ENCODE assay signal across 32 cellular contexts in the genomic region with DNA sequence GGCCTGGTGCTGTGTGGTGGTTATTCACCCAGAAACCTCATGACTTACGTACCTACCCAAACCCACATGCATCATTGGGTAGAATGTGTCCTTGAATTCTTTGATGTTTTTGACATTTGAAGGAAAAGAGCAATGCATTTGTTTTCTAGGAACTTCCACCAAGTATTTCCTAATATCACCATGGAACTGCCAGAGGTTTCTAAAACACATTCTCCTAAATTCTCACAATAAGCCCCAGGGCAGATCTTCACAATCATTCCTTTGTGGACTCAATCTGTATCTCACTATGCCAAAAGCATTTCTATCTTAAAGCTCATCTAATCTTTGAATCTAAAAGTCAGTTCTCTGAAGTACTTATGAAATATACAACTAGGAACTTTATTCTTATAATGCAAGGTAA. TPM values are rescaled to one million over a fixed set of nuclear protein-coding genes. Genes with fewer than 3 reads are reported as not detected.
"Had no signal": no experiment of that assay in that cellular context is flagged by ENCODE, and none has a peak within 500 bp of the region (broad histone marks: within the 10 kb centered on the region; RNA-seq: fewer than 3 reads in every experiment).

No MANE protein-coding gene starts in this region.

- DNase-seq: activated CD4-positive, alpha-beta memory T cell treated with anti-CD3 and anti-CD28 coated beads for 36 hours; activated CD4-positive, alpha-beta T cell treated with anti-CD3 and anti-CD28 coated beads for 4 hours; activated CD4-positive, alpha-beta T cell treated with anti-CD3 and anti-CD28 coated beads, Interleukin-2, amount 50 U/mL, for 1 hour; activated CD4-positive, CD25-positive, alpha-beta regulatory T cell treated with anti-CD3 and anti-CD28 coated beads, Interleukin-2, amount 50 U/mL, for 72 hours; activated CD8-positive, alpha-beta memory T cell treated with anti-CD3 and anti-CD28 coated beads, Interleukin-2, amount 50 U/mL, for 4 hours; activated naive CD4-positive, alpha-beta T cell treated with anti-CD3 and anti-CD28 coated beads, Interleukin-2, amount 10 ng/mL, durations not matched to agents 7 days and 5 days; activated naive CD8-positive, alpha-beta T cell treated with anti-CD3 and anti-CD28 coated beads, Interleukin-2, amount 50 U/mL, for 24 hours; activated T-cell treated with anti-CD3 and anti-CD28 coated beads for 4 hours; activated T-cell treated with anti-CD3 and anti-CD28 coated beads, Interleukin-2, amount 50 U/mL, for 4 hours; amygdala; NCI-H1105; NCI-H1417 treated with DMSO at 0.1 percent for 48 hours; NCI-H1930; NCI-H2081 treated with DMSO at 0.1 percent for 48 hours; NCI-H226; NCI-H446 treated with DMSO at 0.1 percent for 48 hours; SHP77; SJCRH30; SW 1271; T-helper 1 cell; T-helper 2 cell; T-helper 9 cell had no signal

- H3K4me2 ChIP-seq: KMS-11 had no signal

- H3K36me3 Mint-ChIP-seq: activated CD4-positive, alpha-beta memory T cell treated with anti-CD3 and anti-CD28 coated beads for 36 hours; activated naive CD4-positive, alpha-beta T cell treated with anti-CD3 and anti-CD28 coated beads, Interleukin-2, amount 10 ng/mL, durations not matched to agents 7 days and 5 days; activated naive CD8-positive, alpha-beta T cell; WTC11 had no signal

- H3K9me3 Mint-ChIP-seq: activated CD4-positive, alpha-beta memory T cell treated with anti-CD3 and anti-CD28 coated beads for 36 hours; activated naive CD4-positive, alpha-beta T cell treated with anti-CD3 and anti-CD28 coated beads, Interleukin-2, amount 10 ng/mL, durations not matched to agents 7 days and 5 days; activated naive CD8-positive, alpha-beta T cell treated with anti-CD3 and anti-CD28 coated beads, Interleukin-2, amount 50 U/mL, for 24 hours; activated T-cell treated with anti-CD3 and anti-CD28 coated beads, Interleukin-2, amount 50 U/mL, for 4 hours; activated T-helper 1 cell treated with anti-CD3 and anti-CD28 coated beads, Interleukin-12 subunit alpha, Interleukin-12 subunit beta, Interleukin-2, Interleukin-4 antibody, amounts not matched to agents 30 ng/mL and 10 ng/mL and 1 ng/mL, durations not matched to agents 14 hours and 24 hours and 36 hours had no signal

- H3K4me1 Mint-ChIP-seq: activated naive CD4-positive, alpha-beta T cell treated with anti-CD3 and anti-CD28 coated beads, Interleukin-2, amount 10 ng/mL, durations not matched to agents 7 days and 5 days; activated naive CD8-positive, alpha-beta T cell treated with anti-CD3 and anti-CD28 coated beads, Interleukin-2, amount 50 U/mL, for 24 hours; central memory CD8-positive, alpha-beta T cell had no signal

- H3K4me3 Mint-ChIP-seq: activated CD4-positive, alpha-beta memory T cell treated with anti-CD3 and anti-CD28 coated beads for 36 hours; activated naive CD4-positive, alpha-beta T cell treated with anti-CD3 and anti-CD28 coated beads, Interleukin-2, amount 10 ng/mL, durations not matched to agents 7 days and 5 days; activated naive CD8-positive, alpha-beta T cell; activated naive CD8-positive, alpha-beta T cell treated with anti-CD3 and anti-CD28 coated beads, Interleukin-2, amount 50 U/mL, for 24 hours; activated T-cell treated with anti-CD3 and anti-CD28 coated beads, Interleukin-2, amount 50 U/mL, for 4 hours; activated T-helper 1 cell treated with anti-CD3 and anti-CD28 coated beads, Interleukin-12 subunit alpha, Interleukin-12 subunit beta, Interleukin-2, Interleukin-4 antibody, amounts not matched to agents 30 ng/mL and 10 ng/mL and 1 ng/mL, durations not matched to agents 14 hours and 24 hours and 36 hours; central memory CD8-positive, alpha-beta T cell; WTC11 had no signal

- H3K4me3 ChIP-seq: ascending aorta, cardiac muscle cell, SJCRH30 had no signal

- H3K27me3 Mint-ChIP-seq: activated CD4-positive, alpha-beta memory T cell treated with anti-CD3 and anti-CD28 coated beads for 36 hours; activated naive CD4-positive, alpha-beta T cell treated with anti-CD3 and anti-CD28 coated beads, Interleukin-2, amount 10 ng/mL, durations not matched to agents 7 days and 5 days; activated naive CD8-positive, alpha-beta T cell; activated naive CD8-positive, alpha-beta T cell treated with anti-CD3 and anti-CD28 coated beads, Interleukin-2, amount 50 U/mL, for 24 hours; central memory CD8-positive, alpha-beta T cell had no signal

- H3K27me3 ChIP-seq: ascending aorta, cardiac muscle cell, SJCRH30 had no signal

- H3K27ac ChIP-seq: ascending aorta, cardiac muscle cell, KMS-11, SJCRH30 had no signal

- H3K4me1 ChIP-seq: ascending aorta, SJCRH30 had no signal

- H3K27ac Mint-ChIP-seq: activated CD4-positive, alpha-beta memory T cell treated with anti-CD3 and anti-CD28 coated beads for 36 hours; activated naive CD4-positive, alpha-beta T cell treated with anti-CD3 and anti-CD28 coated beads, Interleukin-2, amount 10 ng/mL, durations not matched to agents 7 days and 5 days; activated naive CD8-positive, alpha-beta T cell; activated naive CD8-positive, alpha-beta T cell treated with anti-CD3 and anti-CD28 coated beads, Interleukin-2, amount 50 U/mL, for 24 hours; activated T-helper 1 cell treated with anti-CD3 and anti-CD28 coated beads, Interleukin-12 subunit alpha, Interleukin-12 subunit beta, Interleukin-2, Interleukin-4 antibody, amounts not matched to agents 30 ng/mL and 10 ng/mL and 1 ng/mL, durations not matched to agents 14 hours and 24 hours and 36 hours; WTC11 had no signal

- H3K9me3 ChIP-seq: ascending aorta, SJCRH30 had no signal

- ATAC-seq: activated naive CD8-positive, alpha-beta T cell treated with anti-CD3 and anti-CD28 coated beads, Interleukin-2, amount 50 U/mL, for 24 hours; activated T-cell treated with anti-CD3 and anti-CD28 coated beads, Interleukin-2, amount 50 U/mL, for 4 hours; Panc1; WTC11 had no signal

- H3K36me3 ChIP-seq: ascending aorta, cardiac muscle cell, SJCRH30 had no signal

- H3K9ac ChIP-seq: KMS-11 had no signal

RNA-seq across cellular contexts. Expression of a gene that starts 8.3 kb away (rescaled TPM):
- total RNA-seq: activated CD4-positive, alpha-beta memory T cell treated with anti-CD3 and anti-CD28 coated beads for 36 hours; activated T-cell treated with anti-CD3 and anti-CD28 coated beads, Interleukin-2, amount 50 U/mL, for 4 hours; activated T-helper 1 cell treated with anti-CD3 and anti-CD28 coated beads, Interleukin-12 subunit alpha, Interleukin-12 subunit beta, Interleukin-2, Interleukin-4 antibody, amounts not matched to agents 30 ng/mL and 10 ng/mL and 1 ng/mL, durations not matched to agents 14 hours and 24 hours and 36 hours; ascending aorta; LHCN-M2; RPMI7951; SJCRH30; WTC11 had no signal

RNA-seq across cellular contexts. Expression of a gene that starts 33.2 kb away (rescaled TPM):
- total RNA-seq: activated CD4-positive, alpha-beta memory T cell treated with anti-CD3 and anti-CD28 coated beads for 36 hours; activated T-cell treated with anti-CD3 and anti-CD28 coated beads, Interleukin-2, amount 50 U/mL, for 4 hours; activated T-helper 1 cell treated with anti-CD3 and anti-CD28 coated beads, Interleukin-12 subunit alpha, Interleukin-12 subunit beta, Interleukin-2, Interleukin-4 antibody, amounts not matched to agents 30 ng/mL and 10 ng/mL and 1 ng/mL, durations not matched to agents 14 hours and 24 hours and 36 hours; ascending aorta; cardiac muscle cell; LHCN-M2; RPMI7951; SJCRH30; WTC11 had no signal
- polyA plus RNA-seq: cardiac muscle cell had no signal

RNA-seq across cellular contexts. Expression of a gene that starts 38.7 kb away (rescaled TPM):
- total RNA-seq: activated CD4-positive, alpha-beta memory T cell treated with anti-CD3 and anti-CD28 coated beads for 36 hours; activated T-cell treated with anti-CD3 and anti-CD28 coated beads, Interleukin-2, amount 50 U/mL, for 4 hours; activated T-helper 1 cell treated with anti-CD3 and anti-CD28 coated beads, Interleukin-12 subunit alpha, Interleukin-12 subunit beta, Interleukin-2, Interleukin-4 antibody, amounts not matched to agents 30 ng/mL and 10 ng/mL and 1 ng/mL, durations not matched to agents 14 hours and 24 hours and 36 hours; ascending aorta; cardiac muscle cell; LHCN-M2; RPMI7951; SJCRH30; WTC11 had no signal
- polyA plus RNA-seq: cardiac muscle cell had no signal

RNA-seq across cellular contexts. Expression of a gene that starts 55.2 kb away (rescaled TPM):
- total RNA-seq: activated CD4-positive, alpha-beta memory T cell treated with anti-CD3 and anti-CD28 coated beads for 36 hours; activated T-cell treated with anti-CD3 and anti-CD28 coated beads, Interleukin-2, amount 50 U/mL, for 4 hours; activated T-helper 1 cell treated with anti-CD3 and anti-CD28 coated beads, Interleukin-12 subunit alpha, Interleukin-12 subunit beta, Interleukin-2, Interleukin-4 antibody, amounts not matched to agents 30 ng/mL and 10 ng/mL and 1 ng/mL, durations not matched to agents 14 hours and 24 hours and 36 hours; ascending aorta; cardiac muscle cell; LHCN-M2; RPMI7951; SJCRH30; WTC11 had no signal
- polyA plus RNA-seq: cardiac muscle cell had no signal
